In the genomic region with DNA sequence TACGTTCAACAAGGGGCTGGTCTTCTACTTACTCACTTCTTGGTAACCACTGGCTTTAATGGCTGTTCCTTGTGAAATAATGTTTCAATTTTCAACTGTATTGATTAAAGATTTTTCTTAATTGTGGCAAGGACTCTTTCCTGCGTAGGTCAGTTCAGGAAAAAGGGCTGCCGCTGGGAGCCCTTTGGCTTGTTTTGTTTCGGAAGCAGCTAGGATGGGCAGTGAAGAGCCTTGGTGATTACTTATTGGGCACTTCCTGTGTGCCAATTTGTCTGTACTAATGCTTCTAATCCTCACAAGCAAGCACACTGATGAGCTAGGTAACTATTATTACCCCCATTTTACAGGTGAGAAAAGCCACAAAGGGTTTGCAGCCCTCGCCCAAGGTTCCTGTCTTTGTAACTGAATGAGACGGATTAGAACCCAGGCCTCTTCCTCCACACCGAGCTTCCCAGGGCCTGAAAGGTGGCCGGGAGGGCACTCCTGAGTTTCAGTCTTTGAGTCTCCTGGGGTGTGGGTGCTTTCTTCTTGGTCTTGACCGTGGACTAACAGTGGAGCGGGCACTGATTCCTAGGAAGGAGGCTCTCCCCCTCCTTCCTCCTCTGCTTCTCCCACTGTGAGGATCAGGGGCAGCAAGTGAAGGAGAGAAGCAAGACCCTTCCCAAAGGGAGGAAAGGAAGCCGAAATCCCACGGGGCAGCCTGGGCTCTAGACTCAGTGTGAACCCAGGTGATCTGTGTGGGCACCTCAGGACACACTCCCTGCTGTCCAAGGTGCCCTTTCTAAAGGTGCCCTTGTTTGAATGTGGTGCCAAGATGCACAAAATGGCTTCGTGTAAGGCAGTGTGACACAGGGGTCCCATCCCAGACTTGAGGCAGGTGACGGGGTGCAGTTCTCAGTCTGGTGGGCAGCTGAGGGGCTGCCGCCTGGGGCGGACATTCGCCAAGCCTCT, we compare ENCODE assay signal across 15 cellular contexts. TPM values are rescaled to one million over a fixed set of nuclear protein-coding genes. Genes with fewer than 3 reads are reported as not detected.
DNase-seq lines count a peak whose midpoint lies in the region; ATAC-seq and TF ChIP-seq lines count a peak whose summit lies in the region.
"Had no signal": no experiment of that assay in that cellular context is flagged by ENCODE, and none has a peak within 500 bp of the region (broad histone marks: within the 10 kb centered on the region; RNA-seq: fewer than 3 reads in every experiment).

No MANE protein-coding gene starts in this region.

- H3K36me3 Mint-ChIP-seq in T-helper 17 cell (ENCODE audit: low read depth), result peaks cover 2% of the 10 kb centered on the region

- TF ChIP-seq POLR2A in thyroid gland (IDR thresholded peaks at IDR 0.05), result no peak

- 78 to 81% methylated on average over 15 to 16 of the region's 17 CpGs for WGBS in thyroid gland, 2 donors

- H3K27ac ChIP-seq in muscle layer of duodenum (ENCODE audit: low read length) (peak overlapping the region; percentile 71), thyroid gland (peak overlapping the region in 2 of 3 donors; percentile 58 to 93)
- H3K27ac ChIP-seq: neural progenitor cell had no signal

- intact Hi-C loops in thyroid gland (cut with DNase I), result loop anchor here (10.0 kb wide), 1 partner anchor 104 kb away; no protein-coding TSS in a partner anchor

- H3K27me3 ChIP-seq in adipocyte (replicated peaks; ENCODE audit: control insufficient read depth, insufficient read depth, low read length) (no peaks in the 10 kb centered on the region), muscle layer of duodenum (ENCODE audit: low read depth, low read length) (no peaks in the 10 kb centered on the region), thyroid gland (no peaks in the 10 kb centered on the region)
- H3K27me3 ChIP-seq: neural progenitor cell had no signal

- peak overlapping the region; percentile 72 for H3K9ac ChIP-seq in adipocyte (ENCODE audit: low read length)
- H3K9ac ChIP-seq: neural progenitor cell had no signal

- DNase-seq in adipocyte (ENCODE audit: low read depth), result no peak
- DNase-seq in epithelial cell of proximal tubule (ENCODE audit: low read depth), result no peak
- no peak for DNase-seq in thyroid gland
- DNase-seq in stimulated activated naive CD4-positive, alpha-beta T cell (lab: John Stamatoyannopoulos, UW), result no peak
- no peak for DNase-seq in T-helper 17 cell
- DNase-seq: activated gamma-delta T cell; CD4-positive, alpha-beta T cell; NCI-H1436; NCI-H446 had no signal

- no peak for ATAC-seq in GM21367 (IDR thresholded peaks at IDR 0.05; ENCODE audit: unreplicated experiment)
- ATAC-seq in GM19395 (IDR thresholded peaks at IDR 0.05; ENCODE audit: unreplicated experiment), result no peak
- ATAC-seq in T-helper 17 cell, result no peak
- ATAC-seq: HCT116, left colon had no signal

- H3K27ac Mint-ChIP-seq in T-helper 17 cell, result no peak overlapping the region
- H3K27ac Mint-ChIP-seq: CD4-positive, alpha-beta T cell; neural progenitor cell had no signal

- TF ChIP-seq CTCF in epithelial cell of proximal tubule (conservative IDR thresholded peaks at IDR 0.05; ENCODE audit: low read depth, low read length) (no peak), thyroid gland (IDR thresholded peaks at IDR 0.05) (no peak)

- H3K27me3 Mint-ChIP-seq in T-helper 17 cell, result peaks cover 69% of the 10 kb centered on the region

- peaks cover 56% of the 10 kb centered on the region for H3K4me1 ChIP-seq in adipocyte (ENCODE audit: control insufficient read depth, insufficient read depth, low read length)
- peaks cover 0 to 62% of the 10 kb centered on the region in 2 donors for H3K4me1 ChIP-seq in muscle layer of duodenum (ENCODE audit: control insufficient read depth in 1 of 2, insufficient read depth in 2 of 2, low read length in 2 of 2)
- peaks cover 42 to 66% of the 10 kb centered on the region in 2 donors for H3K4me1 ChIP-seq in thyroid gland

- H3K4me3 Mint-ChIP-seq in T-helper 17 cell, result no peak overlapping the region
- H3K4me3 Mint-ChIP-seq: CD4-positive, alpha-beta T cell had no signal

- H3K4me1 Mint-ChIP-seq in T-helper 17 cell, result peaks cover 7% of the 10 kb centered on the region

- peak overlapping the region; percentile 92 for H3K4me3 ChIP-seq in adipocyte (ENCODE audit: low read length)
- H3K4me3 ChIP-seq in epithelial cell of proximal tubule (ENCODE audit: low read depth, low read length), result peak overlapping the region; percentile 14
- H3K4me3 ChIP-seq in muscle layer of duodenum (ENCODE audit: low read depth in 1 of 2, low read length in 2 of 2), result peak overlapping the region; percentile 83 to 91
- no peak overlapping the region for H3K4me3 ChIP-seq in thyroid gland (replicated peaks in 1 of 3)
- H3K4me3 ChIP-seq: neural progenitor cell had no signal

- H3K9me3 ChIP-seq in adipocyte (ENCODE audit: control insufficient read depth, low read length), result no peaks in the 10 kb centered on the region
- H3K9me3 ChIP-seq in muscle layer of duodenum (ENCODE audit: control insufficient read depth in 1 of 2, low read length in 2 of 2), result no peaks in the 10 kb centered on the region
- no peaks in the 10 kb centered on the region for H3K9me3 ChIP-seq in thyroid gland
- no peaks in the 10 kb centered on the region for H3K9me3 ChIP-seq in T-helper 17 cell (ENCODE audit: control insufficient read depth, low read length, poor library complexity, severe bottlenecking)

- H3K36me3 ChIP-seq in adipocyte (ENCODE audit: control insufficient read depth, insufficient read depth, low read length, severe bottlenecking) (peaks cover 26% of the 10 kb centered on the region), muscle layer of duodenum (ENCODE audit: control insufficient read depth in 1 of 2, insufficient read depth in 2 of 2, low read length in 2 of 2) (peaks cover 5 to 6% of the 10 kb centered on the region in 2 donors), thyroid gland (no peaks in the 10 kb centered on the region)
- H3K36me3 ChIP-seq: neural progenitor cell had no signal

RNA-seq across cellular contexts. Expression of a gene that starts 3.7 kb away (rescaled TPM):
- total RNA-seq in epithelial cell of proximal tubule, result 513 and 728 TPM in 2 replicates
- 100 to 1,000 TPM in 3 of 4 donors, 10 to 100 TPM in 1; 97.6 to 193 (median 131) TPM for total RNA-seq in thyroid gland
- 1 to 10 TPM in 1 of 2 donors, under 1 TPM in 1; 0.07 to 1.9 TPM for total RNA-seq in T-helper 17 cell
- total RNA-seq: CD4-positive, alpha-beta T cell had no signal

RNA-seq across cellular contexts. Expression of a gene that starts 3.9 kb away (rescaled TPM):
- total RNA-seq in epithelial cell of proximal tubule, result 426 and 547 TPM in 2 replicates
- 100 to 1,000 TPM in 2 of 4 donors, 10 to 100 TPM in 2; 71.3 to 161 (median 112) TPM for total RNA-seq in thyroid gland
- under 1 TPM in 1 of 2 donors, not detected in 1; 0.37 TPM for total RNA-seq in T-helper 17 cell

Comparison
In these comparisons a context has a peak if more than half of its experiments do, and no peak if none do; other contexts are left out.
1. H3K4me3 ChIP-seq: peak in adipocyte (single experiment), epithelial cell of proximal tubule (single experiment) and muscle layer of duodenum (2 of 2); none in thyroid gland (0 of 3).
2. RNA of a gene that starts 3.7 kb away (total RNA-seq): 513 to 728 TPM in epithelial cell of proximal tubule and 97.6 to 193 TPM in thyroid gland; 0.07 to 1.9 TPM in T-helper 17 cell; every median in the first group is over 10 times any median in the second.
3. RNA of a gene that starts 3.9 kb away (total RNA-seq): 426 to 547 TPM in epithelial cell of proximal tubule and 71.3 to 161 TPM in thyroid gland; 0.37 TPM in T-helper 17 cell; every median in the first group is over 10 times any median in the second.